In the genomic region with DNA sequence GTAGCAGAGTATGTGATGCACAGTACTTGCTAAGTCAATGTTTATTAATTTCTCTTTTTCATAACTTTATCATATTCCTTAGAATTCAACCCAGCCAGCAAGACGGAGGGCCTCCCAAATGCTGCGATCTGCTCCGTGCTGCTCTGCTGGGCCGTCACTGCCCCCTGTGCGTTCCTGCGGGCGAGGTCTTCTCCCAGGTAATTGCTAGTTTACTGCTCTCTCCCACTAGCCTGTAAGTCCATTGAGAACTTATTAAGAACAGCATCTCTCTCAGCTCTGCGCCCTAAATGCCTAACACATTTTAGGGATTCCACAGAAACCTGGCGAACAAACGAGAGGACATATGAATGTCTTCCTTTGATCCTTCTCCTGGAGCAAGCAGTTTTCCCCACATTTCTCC, we compare ENCODE assay signal across 30 cellular contexts.
"Had no signal": no experiment of that assay in that cellular context is flagged by ENCODE, and none has a peak within 500 bp of the region (broad histone marks: within the 10 kb centered on the region; RNA-seq: fewer than 3 reads in every experiment).

No MANE protein-coding gene starts in this region.

- H3K27me3 ChIP-seq: adrenal gland, body of pancreas, colonic mucosa, gastrocnemius medialis had no signal

- H3K9me3 Mint-ChIP-seq: activated CD4-positive, alpha-beta T cell treated with anti-CD3 and anti-CD28 coated beads, Interleukin-2, amount 10 ng/mL, durations not matched to agents 24 days and 14 days; activated naive CD4-positive, alpha-beta T cell treated with anti-CD3 and anti-CD28 coated beads, Interleukin-2, amount 50 U/mL, for 24 hours had no signal

- H3K4me3 Mint-ChIP-seq: activated CD4-positive, alpha-beta memory T cell treated with anti-CD3 and anti-CD28 coated beads for 36 hours; activated CD4-positive, alpha-beta T cell treated with anti-CD3 and anti-CD28 coated beads for 36 hours; activated CD4-positive, alpha-beta T cell treated with anti-CD3 and anti-CD28 coated beads, Interleukin-2, amount 10 ng/mL, durations not matched to agents 24 days and 14 days; activated CD8-positive, alpha-beta memory T cell treated with anti-CD3 and anti-CD28 coated beads, Interleukin-2, amount 10 ng/mL, durations not matched to agents 7 days and 5 days; activated CD8-positive, alpha-beta T cell treated with anti-CD3 and anti-CD28 coated beads, Interleukin-2, amount 10 ng/mL, durations not matched to agents 7 days and 5 days; activated naive CD4-positive, alpha-beta T cell treated with anti-CD3 and anti-CD28 coated beads for 36 hours; activated naive CD4-positive, alpha-beta T cell treated with anti-CD3 and anti-CD28 coated beads, Interleukin-2, amount 50 U/mL, for 24 hours; activated naive CD8-positive, alpha-beta T cell treated with anti-CD3 and anti-CD28 coated beads for 36 hours; activated naive CD8-positive, alpha-beta T cell treated with anti-CD3 and anti-CD28 coated beads, Interleukin-2, amount 50 U/mL, for 24 hours; activated T-helper 1 cell treated with anti-CD3 and anti-CD28 coated beads, Interleukin-12 subunit alpha, Interleukin-12 subunit beta, Interleukin-2, Interleukin-4 antibody, amounts not matched to agents 30 ng/mL and 10 ng/mL and 1 ng/mL, durations not matched to agents 14 hours and 24 hours and 36 hours had no signal

- H3K9me3 ChIP-seq: adrenal gland, body of pancreas, colonic mucosa, gastrocnemius medialis had no signal

- H3K27ac ChIP-seq: adrenal gland, body of pancreas, colonic mucosa, foreskin keratinocyte, gastrocnemius medialis had no signal

- H3K36me3 Mint-ChIP-seq: activated CD4-positive, alpha-beta memory T cell treated with anti-CD3 and anti-CD28 coated beads for 36 hours; activated CD8-positive, alpha-beta memory T cell treated with anti-CD3 and anti-CD28 coated beads, Interleukin-2, amount 10 ng/mL, durations not matched to agents 7 days and 5 days; activated naive CD4-positive, alpha-beta T cell treated with anti-CD3 and anti-CD28 coated beads, Interleukin-2, amount 50 U/mL, for 24 hours; activated naive CD8-positive, alpha-beta T cell treated with anti-CD3 and anti-CD28 coated beads for 36 hours had no signal

- H3K36me3 ChIP-seq: adrenal gland, colonic mucosa, gastrocnemius medialis had no signal

- DNase-seq: activated CD4-positive, alpha-beta memory T cell treated with anti-CD3 and anti-CD28 coated beads for 36 hours; activated CD4-positive, alpha-beta T cell treated with anti-CD3 and anti-CD28 coated beads for 36 hours; activated CD4-positive, alpha-beta T cell treated with anti-CD3 and anti-CD28 coated beads, Interleukin-2, amount 10 ng/mL, durations not matched to agents 24 days and 14 days; activated CD4-positive, CD25-positive, alpha-beta regulatory T cell; activated CD4-positive, CD25-positive, alpha-beta regulatory T cell treated with anti-CD3 and anti-CD28 coated beads, Interleukin-2, amount 50 U/mL, for 72 hours; activated CD8-positive, alpha-beta memory T cell treated with anti-CD3 and anti-CD28 coated beads, Interleukin-2, amount 10 ng/mL, durations not matched to agents 7 days and 5 days; activated CD8-positive, alpha-beta memory T cell treated with anti-CD3 and anti-CD28 coated beads, Interleukin-2, amount 50 U/mL, for 4 hours; activated CD8-positive, alpha-beta T cell treated with anti-CD3 and anti-CD28 coated beads, Interleukin-2, amount 10 ng/mL, durations not matched to agents 7 days and 5 days; activated effector memory CD4-positive, alpha-beta T cell treated with anti-CD3 and anti-CD28 coated beads, Interleukin-2, amount 50 U/mL, for 16 hours; activated naive CD4-positive, alpha-beta T cell treated with anti-CD3 and anti-CD28 coated beads for 36 hours; activated naive CD8-positive, alpha-beta T cell treated with anti-CD3 and anti-CD28 coated beads for 36 hours; activated naive CD8-positive, alpha-beta T cell treated with anti-CD3 and anti-CD28 coated beads, Interleukin-2, amount 50 U/mL, for 24 hours; activated T-cell treated with anti-CD3 and anti-CD28 coated beads, Interleukin-2, amount 50 U/mL, for 1 hour; activated T-cell treated with anti-CD3 and anti-CD28 coated beads, Interleukin-2, amount 50 U/mL, for 48 hours; adrenal gland; amygdala; aorta; body of pancreas; caudate nucleus; colonic mucosa; effector CD8-positive, alpha-beta T cell; foreskin keratinocyte; gastrocnemius medialis; glutamatergic neuron; T-helper 2 cell had no signal

- FAIRE-seq: endothelial cell of umbilical vein had no signal

- ATAC-seq: activated CD4-positive, alpha-beta T cell treated with anti-CD3 and anti-CD28 coated beads for 36 hours; activated CD8-positive, alpha-beta memory T cell treated with anti-CD3 and anti-CD28 coated beads, Interleukin-2, amount 10 ng/mL, durations not matched to agents 7 days and 5 days; activated CD8-positive, alpha-beta T cell treated with anti-CD3 and anti-CD28 coated beads, Interleukin-2, amount 10 ng/mL, durations not matched to agents 7 days and 5 days; activated naive CD8-positive, alpha-beta T cell treated with anti-CD3 and anti-CD28 coated beads, Interleukin-2, amount 50 U/mL, for 24 hours; body of pancreas; esophagus mucosa; gastrocnemius medialis had no signal

- H3K27me3 Mint-ChIP-seq: activated CD4-positive, alpha-beta memory T cell treated with anti-CD3 and anti-CD28 coated beads for 36 hours; activated CD4-positive, alpha-beta T cell treated with anti-CD3 and anti-CD28 coated beads for 36 hours; activated CD4-positive, alpha-beta T cell treated with anti-CD3 and anti-CD28 coated beads, Interleukin-2, amount 10 ng/mL, durations not matched to agents 24 days and 14 days; activated CD8-positive, alpha-beta memory T cell treated with anti-CD3 and anti-CD28 coated beads, Interleukin-2, amount 10 ng/mL, durations not matched to agents 7 days and 5 days; activated naive CD4-positive, alpha-beta T cell treated with anti-CD3 and anti-CD28 coated beads, Interleukin-2, amount 50 U/mL, for 24 hours; activated naive CD8-positive, alpha-beta T cell treated with anti-CD3 and anti-CD28 coated beads for 36 hours; activated naive CD8-positive, alpha-beta T cell treated with anti-CD3 and anti-CD28 coated beads, Interleukin-2, amount 50 U/mL, for 24 hours had no signal

- H3K27ac Mint-ChIP-seq: activated CD4-positive, alpha-beta memory T cell treated with anti-CD3 and anti-CD28 coated beads for 36 hours; activated CD4-positive, alpha-beta T cell treated with anti-CD3 and anti-CD28 coated beads for 36 hours; activated CD4-positive, alpha-beta T cell treated with anti-CD3 and anti-CD28 coated beads, Interleukin-2, amount 10 ng/mL, durations not matched to agents 24 days and 14 days; activated CD8-positive, alpha-beta memory T cell treated with anti-CD3 and anti-CD28 coated beads, Interleukin-2, amount 10 ng/mL, durations not matched to agents 7 days and 5 days; activated CD8-positive, alpha-beta T cell treated with anti-CD3 and anti-CD28 coated beads, Interleukin-2, amount 10 ng/mL, durations not matched to agents 7 days and 5 days; activated naive CD4-positive, alpha-beta T cell treated with anti-CD3 and anti-CD28 coated beads for 36 hours; activated naive CD4-positive, alpha-beta T cell treated with anti-CD3 and anti-CD28 coated beads, Interleukin-2, amount 50 U/mL, for 24 hours; activated naive CD8-positive, alpha-beta T cell treated with anti-CD3 and anti-CD28 coated beads for 36 hours; activated naive CD8-positive, alpha-beta T cell treated with anti-CD3 and anti-CD28 coated beads, Interleukin-2, amount 50 U/mL, for 24 hours; activated T-helper 1 cell treated with anti-CD3 and anti-CD28 coated beads, Interleukin-12 subunit alpha, Interleukin-12 subunit beta, Interleukin-2, Interleukin-4 antibody, amounts not matched to agents 30 ng/mL and 10 ng/mL and 1 ng/mL, durations not matched to agents 14 hours and 24 hours and 36 hours; activated T-helper 2 cell treated with anti-CD3 and anti-CD28 coated beads, Interferon-gamma antibody, Interleukin-2, Interleukin-4, amounts not matched to agents 10 μg/mL and 5 μg/mL and 100 μg/mL, durations not matched to agents 14 hours and 24 hours and 36 hours had no signal

- H3K4me1 ChIP-seq: adrenal gland, body of pancreas, colonic mucosa, foreskin keratinocyte, gastrocnemius medialis had no signal

- H3K4me3 ChIP-seq: adrenal gland, body of pancreas, colonic mucosa, gastrocnemius medialis had no signal

- H3K4me1 Mint-ChIP-seq: activated CD4-positive, alpha-beta T cell treated with anti-CD3 and anti-CD28 coated beads for 36 hours; activated CD4-positive, alpha-beta T cell treated with anti-CD3 and anti-CD28 coated beads, Interleukin-2, amount 10 ng/mL, durations not matched to agents 24 days and 14 days; activated CD8-positive, alpha-beta memory T cell treated with anti-CD3 and anti-CD28 coated beads, Interleukin-2, amount 10 ng/mL, durations not matched to agents 7 days and 5 days; activated naive CD4-positive, alpha-beta T cell treated with anti-CD3 and anti-CD28 coated beads, Interleukin-2, amount 50 U/mL, for 24 hours; activated naive CD8-positive, alpha-beta T cell treated with anti-CD3 and anti-CD28 coated beads for 36 hours; activated naive CD8-positive, alpha-beta T cell treated with anti-CD3 and anti-CD28 coated beads, Interleukin-2, amount 50 U/mL, for 24 hours had no signal
